Comparison of ENCODE assay signal across 7 cellular contexts in genomic region chr3:45690331-45691035, GRCh38. TPM values are rescaled to one million over a fixed set of nuclear protein-coding genes. Genes with fewer than 3 reads are reported as not detected.
DNase-seq lines count a peak whose midpoint lies in the region; ATAC-seq and TF ChIP-seq lines count a peak whose summit lies in the region.

No MANE protein-coding gene starts in this region.

- H3K27me3 ChIP-seq in H7 (ENCODE audit: control insufficient read depth, insufficient read depth, low read length) = no peaks in the 10 kb centered on the region
- no peaks in the 10 kb centered on the region for H3K27me3 ChIP-seq in mammary epithelial cell (ENCODE audit: insufficient read depth, low read length)
- no peaks in the 10 kb centered on the region for H3K27me3 ChIP-seq in naive thymus-derived CD4-positive, alpha-beta T cell (ENCODE audit: control insufficient read depth in 2 of 2, insufficient read depth in 2 of 2, low read length in 2 of 2)

- CTCF ChIA-PET in mammary epithelial cell (lab: Charles Lee; ENCODE audit: low non-redundant PET) = interaction anchor here (0.5 kb wide), 1 partner anchor 179 kb away, joined by 5 read pairs; no protein-coding TSS in a partner anchor
- CTCF ChIA-PET in naive thymus-derived CD4-positive, alpha-beta T cell (lab: Charles Lee) = interaction anchor here (0.8 to 4.3 kb wide), 5 partner anchors 14 to 158 kb away, joined by 3 to 22 read pairs (median 4); no protein-coding TSS in a partner anchor

- peaks cover 0 to 8% (median 0%) of the 10 kb centered on the region in 11 donors for H3K9me3 Mint-ChIP-seq in naive thymus-derived CD4-positive, alpha-beta T cell

- in situ Hi-C loops in mammary epithelial cell (cut with MboI; ENCODE audit: low sequenced_read_pairs in 2 of 2) = no loop called here

- peak overlapping the region; percentile 85 for H3K9ac ChIP-seq in mammary epithelial cell (ENCODE audit: insufficient read depth, low read length)

- 16% methylated on average over 4 of the region's 4 CpGs for WGBS in mammary epithelial cell (ENCODE audit: low coverage, missing lambda C conversion rate)

- POLR2A ChIA-PET in naive thymus-derived CD4-positive, alpha-beta T cell (lab: Charles Lee) = interaction anchor here (0.6 to 3.5 kb wide), 7 partner anchors 11 to 279 kb away, joined by 3 to 31 read pairs (median 4); no protein-coding TSS in a partner anchor

- dilution Hi-C loops in mammary epithelial cell (cut with HindIII; ENCODE audit: low sequenced_read_pairs) = no loop called here

- H3K4me3 Mint-ChIP-seq in naive thymus-derived CD4-positive, alpha-beta T cell = peak overlapping the region; percentile 87 to 98 (median 95)

- H3K4me3 ChIP-seq in H7 (ENCODE audit: insufficient read depth, low read depth, low read length) = peak overlapping the region; percentile 91
- peak overlapping the region; percentile 53 to 95 (median 87) for H3K4me3 ChIP-seq in mammary epithelial cell (replicated peaks in 1 of 3; ENCODE audit: insufficient read depth in 1 of 3, low read depth in 2 of 3, low read length in 3 of 3)
- peak overlapping the region; percentile 80 for H3K4me3 ChIP-seq in naive thymus-derived CD4-positive, alpha-beta T cell (ENCODE audit: low read length)

- H3K27ac Mint-ChIP-seq in naive thymus-derived CD4-positive, alpha-beta T cell = peak overlapping the region; percentile 96 to 100 (median 99)

- peaks cover 0 to 5% (median 0%) of the 10 kb centered on the region in 5 donors for H3K27me3 Mint-ChIP-seq in naive thymus-derived CD4-positive, alpha-beta T cell

- no peaks in the 10 kb centered on the region for H3K9me3 ChIP-seq in mammary epithelial cell (replicated peaks; ENCODE audit: insufficient read depth, low read length)
- H3K9me3 ChIP-seq in naive thymus-derived CD4-positive, alpha-beta T cell (ENCODE audit: control insufficient read depth in 2 of 3, low read length in 3 of 3) = no peaks in the 10 kb centered on the region

- no peak overlapping the region for H2AFZ ChIP-seq in mammary epithelial cell (ENCODE audit: low read depth, low read length)

- H3K79me2 ChIP-seq in mammary epithelial cell (ENCODE audit: insufficient read depth, low read length) = peaks cover 62% of the 10 kb centered on the region

- peaks cover 46 to 82% (median 76%) of the 10 kb centered on the region in 7 donors for H3K4me1 Mint-ChIP-seq in naive thymus-derived CD4-positive, alpha-beta T cell

- H4K20me1 ChIP-seq in mammary epithelial cell (ENCODE audit: insufficient read depth, low read length) = no peaks in the 10 kb centered on the region

- ATAC-seq in naive thymus-derived CD4-positive, alpha-beta T cell = no peak
- no peak for ATAC-seq in GM18520 (IDR thresholded peaks at IDR 0.05; ENCODE audit: unreplicated experiment)
- ATAC-seq in GM21526 (IDR thresholded peaks at IDR 0.05; ENCODE audit: low FRiP score, unreplicated experiment) = no peak

- intact Hi-C loops in mammary epithelial cell (cut with micrococcal nuclease) = no loop called here
- intact Hi-C loops in naive thymus-derived CD4-positive, alpha-beta T cell (cut with micrococcal nuclease) = loop anchor here in 1 of 2 donors (10.0 kb wide), 2 partner anchors 384 to 1474 kb away; partner anchors contain the start of gene SETD2

- H3K27ac ChIP-seq in mammary epithelial cell (ENCODE audit: insufficient read depth, low read depth, low read length) = peak overlapping the region; percentile 72
- peak overlapping the region; percentile 96 for H3K27ac ChIP-seq in naive thymus-derived CD4-positive, alpha-beta T cell (ENCODE audit: low read depth, low read length)

- H3K36me3 Mint-ChIP-seq in naive thymus-derived CD4-positive, alpha-beta T cell = peaks cover 8 to 33% (median 13%) of the 10 kb centered on the region in 5 donors

- TF ChIP-seq CTCF in mammary epithelial cell (conservative IDR thresholded peaks at IDR 0.05 in 1 of 2, IDR thresholded peaks at IDR 0.05 in 1 of 2; ENCODE audit: extremely low read depth in 1 of 2, insufficient read depth in 1 of 2, low read depth in 1 of 2, low read length in 2 of 2) = peak in 1 of 2 donors; percentile 18

- H3K4me1 ChIP-seq in mammary epithelial cell (ENCODE audit: insufficient read depth, low read length) = peaks cover 22% of the 10 kb centered on the region
- peaks cover 51 to 52% of the 10 kb centered on the region in 2 donors for H3K4me1 ChIP-seq in naive thymus-derived CD4-positive, alpha-beta T cell (ENCODE audit: control insufficient read depth in 2 of 2, insufficient read depth in 2 of 2, low read length in 2 of 2)

- H3K36me3 ChIP-seq in H7 (replicated peaks; ENCODE audit: control insufficient read depth, insufficient read depth, low read length) (no peaks in the 10 kb centered on the region; the same call in none of the 2 replicates), mammary epithelial cell (ENCODE audit: insufficient read depth, low read length) (no peaks in the 10 kb centered on the region)
- H3K36me3 ChIP-seq in naive thymus-derived CD4-positive, alpha-beta T cell (ENCODE audit: control insufficient read depth in 2 of 3, insufficient read depth in 3 of 3, low read length in 3 of 3) = peaks cover 0 to 8% (median 7%) of the 10 kb centered on the region in 3 experiments

- DNase-seq in H7 (no peak), NCI-H82 (lab: John Stamatoyannopoulos, UW) (peak; percentile 91), mammary epithelial cell (peak; percentile 14), NCI-H1930 (lab: John Stamatoyannopoulos, UW) (no peak)
- no peak for DNase-seq in naive thymus-derived CD4-positive, alpha-beta T cell

- no TSS peak for BruUV-seq in mammary epithelial cell (replicated peaks; lab: Mats Ljungman, UMichigan)

- peak overlapping the region; percentile 88 for H3K4me2 ChIP-seq in mammary epithelial cell (ENCODE audit: insufficient read depth, low read depth, low read length)

RNA-seq across cellular contexts. Expression of gene SACM1L, which starts 1.3 kb away (rescaled TPM):
- total RNA-seq in H7 (2014; rRNA removed; shearing (Covaris generic)) = 31.2 and 50.9 TPM in 2 replicates
- total RNA-seq in mammary epithelial cell = 10 to 100 TPM; 27.8 to 39.3 TPM
- polyA plus RNA-seq in mammary epithelial cell = 11.5 TPM
- 50.4 TPM for polyA minus RNA-seq in mammary epithelial cell
- total RNA-seq in naive thymus-derived CD4-positive, alpha-beta T cell = 10 to 100 TPM; 60.8 to 93.8 (median 70.5) TPM
- 10 to 100 TPM; 21.1 to 38.0 TPM for polyA plus RNA-seq in naive thymus-derived CD4-positive, alpha-beta T cell

Comparison
In these comparisons a context has a peak if more than half of its experiments do, and no peak if none do; other contexts are left out.
1. DNase-seq: peak in NCI-H82 (single experiment) and mammary epithelial cell (single experiment); none in H7 (single experiment), naive thymus-derived CD4-positive, alpha-beta T cell (0 of 9) and NCI-H1930 (0 of 2).
2. Peak in every context shown above with its lines, with median percentiles within 50 percentile points of each other: H3K4me3 ChIP-seq.